20 cellular contexts compared by ENCODE assay signal in genomic region chr22:42912049-42912448, GRCh38. TPM values are rescaled to one million over a fixed set of nuclear protein-coding genes. Genes with fewer than 3 reads are reported as not detected.
A peak's percentile ranks its signal among the peaks of the same experiment; 100 is the strongest.
DNase-seq lines count a peak whose midpoint lies in the region; ATAC-seq and TF ChIP-seq lines count a peak whose summit lies in the region.
"Had no signal": no experiment of that assay in that cellular context is flagged by ENCODE, and none has a peak within 500 bp of the region (broad histone marks: within the 10 kb centered on the region; RNA-seq: fewer than 3 reads in every experiment).

No MANE protein-coding gene starts in this region.

- ATAC-seq in PC-3: no peak
- ATAC-seq in stimulated activated memory B cell treated with anti-CD40 and anti-IgM and Interleukin-4, amounts not matched to agents 10 μg/mL and 1 μg/mL and 100 μg/mL, for 72 hours: peak; percentile 73
- no peak for ATAC-seq in sciatic nerve

- no peak overlapping the region for H4K5ac ChIP-seq in mesendoderm (ENCODE audit: low read length)

- no peak overlapping the region for H3K56ac ChIP-seq in mesendoderm (ENCODE audit: low read length)

- no peaks in the 10 kb centered on the region for H3K9me3 ChIP-seq in PC-3 (ENCODE audit: low read length)
- H3K9me3 ChIP-seq in endodermal cell (ENCODE audit: control insufficient read depth, low read length): no peaks in the 10 kb centered on the region
- H3K9me3 ChIP-seq: breast epithelium, testis had no signal

- peaks cover 29% of the 10 kb centered on the region for H3K36me3 Mint-ChIP-seq in endodermal cell (ENCODE audit: low read depth)
- peaks cover 29% of the 10 kb centered on the region for H3K36me3 Mint-ChIP-seq in stimulated activated memory B cell treated with anti-CD40 and anti-IgM and Interleukin-4, amounts not matched to agents 10 μg/mL and 1 μg/mL and 100 μg/mL, for 72 hours

- H3K79me2 ChIP-seq in PC-3 (ENCODE audit: low read length) (peaks cover 16% of the 10 kb centered on the region), mesendoderm (ENCODE audit: control insufficient read depth, insufficient read depth, low read length) (peaks cover 21% of the 10 kb centered on the region)

- no peak overlapping the region for H2BK15ac ChIP-seq in mesendoderm (replicated peaks; ENCODE audit: low read depth)

- CTCF ChIA-PET in PC-3 (lab: Charles Lee): no interaction called here

- peaks cover 42% of the 10 kb centered on the region for H3K4me1 Mint-ChIP-seq in endodermal cell
- H3K4me1 Mint-ChIP-seq in stimulated activated memory B cell treated with anti-CD40 and anti-IgM and Interleukin-4, amounts not matched to agents 10 μg/mL and 1 μg/mL and 100 μg/mL, for 72 hours: peaks cover 40% of the 10 kb centered on the region

- peaks cover 24% of the 10 kb centered on the region for H3K79me1 ChIP-seq in mesendoderm (ENCODE audit: low read length)

- H3K9me2 ChIP-seq in PC-3 (replicated peaks; ENCODE audit: low read length): no peaks in the 10 kb centered on the region

- no peaks in the 10 kb centered on the region for H4K20me1 ChIP-seq in PC-3 (ENCODE audit: low read length)

- POLR2A ChIA-PET in PC-3 (lab: Charles Lee; ENCODE audit: unreplicated experiment): no interaction called here

- TF ChIP-seq CTCF in PC-3 (conservative IDR thresholded peaks at IDR 0.05; ENCODE audit: low read depth, low read length) (no peak), endodermal cell (conservative IDR thresholded peaks at IDR 0.05) (no peak)

- peak overlapping the region; percentile 28 for H3K27ac Mint-ChIP-seq in endodermal cell
- peak overlapping the region; percentile 40 for H3K27ac Mint-ChIP-seq in stimulated activated memory B cell treated with anti-CD40 and anti-IgM and Interleukin-4, amounts not matched to agents 10 μg/mL and 1 μg/mL and 100 μg/mL, for 72 hours
- H3K27ac Mint-ChIP-seq: activated T-cell treated with anti-CD3 and anti-CD28 coated beads, Interleukin-2, amount 50 U/mL, for 24 hours; HFFc6 had no signal

- H2BK5ac ChIP-seq in mesendoderm (ENCODE audit: low read length): no peak overlapping the region

- H3K4me1 ChIP-seq in PC-3 (ENCODE audit: insufficient read depth, low read length) (no peaks in the 10 kb centered on the region), endodermal cell (ENCODE audit: control insufficient read depth, insufficient read depth, low read length) (peaks cover 20% of the 10 kb centered on the region), mesendoderm (ENCODE audit: control insufficient read depth, low read depth, low read length) (peaks cover 7% of the 10 kb centered on the region)

- H3K4ac ChIP-seq in mesendoderm (ENCODE audit: low read depth, low read length): no peak overlapping the region

- H3K27me3 Mint-ChIP-seq in endodermal cell (ENCODE audit: insufficient read depth): no peaks in the 10 kb centered on the region
- no peaks in the 10 kb centered on the region for H3K27me3 Mint-ChIP-seq in stimulated activated memory B cell treated with anti-CD40 and anti-IgM and Interleukin-4, amounts not matched to agents 10 μg/mL and 1 μg/mL and 100 μg/mL, for 72 hours
- H3K27me3 Mint-ChIP-seq: activated naive CD4-positive, alpha-beta T cell treated with anti-CD3 and anti-CD28 coated beads, Interleukin-2, amount 50 U/mL, for 24 hours; activated T-cell treated with anti-CD3 and anti-CD28 coated beads, Interleukin-2, amount 50 U/mL, for 24 hours had no signal

- H3K27me3 ChIP-seq in PC-3 (ENCODE audit: low read length): no peaks in the 10 kb centered on the region
- H3K27me3 ChIP-seq in endodermal cell (ENCODE audit: control insufficient read depth, insufficient read depth, low read length, poor library complexity, severe bottlenecking): no peaks in the 10 kb centered on the region
- no peaks in the 10 kb centered on the region for H3K27me3 ChIP-seq in mesendoderm (ENCODE audit: insufficient read depth, low read length, poor library complexity)
- H3K27me3 ChIP-seq: breast epithelium, testis had no signal

- no peak overlapping the region for H3K18ac ChIP-seq in mesendoderm (ENCODE audit: low read length)

- H3K9me3 Mint-ChIP-seq in endodermal cell: no peaks in the 10 kb centered on the region
- H3K9me3 Mint-ChIP-seq in stimulated activated memory B cell treated with anti-CD40 and anti-IgM and Interleukin-4, amounts not matched to agents 10 μg/mL and 1 μg/mL and 100 μg/mL, for 72 hours: no peaks in the 10 kb centered on the region
- H3K9me3 Mint-ChIP-seq: activated naive CD4-positive, alpha-beta T cell treated with anti-CD3 and anti-CD28 coated beads, Interleukin-2, amount 50 U/mL, for 24 hours; activated T-cell treated with anti-CD3 and anti-CD28 coated beads, Interleukin-2, amount 50 U/mL, for 24 hours; HFFc6 had no signal

- in situ Hi-C loops in KBM-7 (cut with MboI; ENCODE audit: low pct_unique_long_range_greater_than_20kb, low sequenced_read_pairs): no loop called here

- H3K27ac ChIP-seq in PC-3 (ENCODE audit: low read length): no peak overlapping the region
- H3K27ac ChIP-seq in endodermal cell (ENCODE audit: low read depth, low read length): no peak overlapping the region
- H3K27ac ChIP-seq in mesendoderm (ENCODE audit: low read depth, low read length): no peak overlapping the region
- H3K27ac ChIP-seq: breast epithelium, testis had no signal

- WGBS in endodermal cell (ENCODE audit: insufficient coverage in 1 of 2, insufficient read length in 1 of 2), 2 experiments: 98% methylated on average over 4 to 7 of the region's 7 CpGs
- WGBS in mesendoderm (ENCODE audit: extremely low coverage, insufficient coverage, low lambda C conversion rate): no CpG with 5 or more reads among the region's 7 CpGs

- H2AFZ ChIP-seq in PC-3 (ENCODE audit: low read length): no peak overlapping the region

- H2BK120ac ChIP-seq in mesendoderm (ENCODE audit: low read depth, low read length): no peak overlapping the region

- no peaks in the 10 kb centered on the region for H3F3A ChIP-seq in PC-3 (ENCODE audit: low read length, unreplicated experiment)

- H3K36me3 ChIP-seq in PC-3 (ENCODE audit: low read depth, low read length) (no peaks in the 10 kb centered on the region), endodermal cell (ENCODE audit: control insufficient read depth, insufficient read depth, low read length) (peaks cover 16% of the 10 kb centered on the region), mesendoderm (ENCODE audit: control insufficient read depth, insufficient read depth, low read length) (no peaks in the 10 kb centered on the region)
- H3K36me3 ChIP-seq: breast epithelium had no signal

- no peak overlapping the region for H3K23ac ChIP-seq in mesendoderm (ENCODE audit: low read length)

- H3K4me3 ChIP-seq in PC-3 (ENCODE audit: low read length): no peak overlapping the region
- no peak overlapping the region for H3K4me3 ChIP-seq in endodermal cell (ENCODE audit: low read length)
- no peak overlapping the region for H3K4me3 ChIP-seq in mesendoderm (ENCODE audit: low read length)
- H3K4me3 ChIP-seq: breast epithelium, testis had no signal

- H2AK5ac ChIP-seq in mesendoderm (ENCODE audit: low read length): no peak overlapping the region

- H4K8ac ChIP-seq in mesendoderm (ENCODE audit: low read depth, low read length): no peak overlapping the region

- no peak overlapping the region for H3K4me3 Mint-ChIP-seq in endodermal cell
- no peak overlapping the region for H3K4me3 Mint-ChIP-seq in stimulated activated memory B cell treated with anti-CD40 and anti-IgM and Interleukin-4, amounts not matched to agents 10 μg/mL and 1 μg/mL and 100 μg/mL, for 72 hours
- H3K4me3 Mint-ChIP-seq: activated naive CD4-positive, alpha-beta T cell treated with anti-CD3 and anti-CD28 coated beads, Interleukin-2, amount 50 U/mL, for 24 hours; activated T-cell treated with anti-CD3 and anti-CD28 coated beads, Interleukin-2, amount 50 U/mL, for 24 hours; HFFc6 had no signal

- H3K9ac ChIP-seq in PC-3 (ENCODE audit: low read length): no peak overlapping the region
- H3K9ac ChIP-seq in endodermal cell (ENCODE audit: extremely low read depth, low read length, poor library complexity, severe bottlenecking): no peak overlapping the region
- H3K9ac ChIP-seq in mesendoderm (ENCODE audit: low read length): no peak overlapping the region

- BruUV-seq in PC-3 (replicated peaks; lab: Mats Ljungman, UMichigan): no TSS peak

- peak; percentile 65 for DNase-seq in KBM-7
- peak; percentile 4 for DNase-seq in PC-3
- no peak for DNase-seq in endodermal cell
- DNase-seq in mesendoderm: no peak
- no peak for DNase-seq in activated CD8-positive, alpha-beta memory T cell treated with anti-CD3 and anti-CD28 coated beads, Interleukin-2, amount 50 U/mL, for 48 hours
- DNase-seq in sciatic nerve (ENCODE audit: low spot score): no peak
- DNase-seq: activated CD4-positive, alpha-beta T cell treated with anti-CD3 and anti-CD28 coated beads, Interleukin-2, amount 50 U/mL, for 4 hours; activated T-cell treated with anti-CD3 and anti-CD28 coated beads, Interleukin-2, amount 50 U/mL, for 24 hours; effector memory CD4-positive, alpha-beta T cell; foreskin fibroblast; HFFc6; NCI-H1092; SHP77; stimulated activated CD4-positive, alpha-beta T cell treated with anti-CD3 and anti-CD28 coated beads, Interleukin-4, amount 100 ng/mL, for 24 hours; stimulated activated CD8-positive, alpha-beta memory T cell treated with anti-CD3 and anti-CD28 coated beads, Interleukin-4, amount 100 ng/mL, for 48 hours; T-helper 9 cell; testis had no signal

- intact Hi-C loops in PC-3 (cut with micrococcal nuclease) (no loop called here), sciatic nerve (cut with DNase I) (no loop called here)

- H3K4me2 ChIP-seq in PC-3 (ENCODE audit: low read length): no peak overlapping the region
- no peak overlapping the region for H3K4me2 ChIP-seq in mesendoderm (ENCODE audit: low read length)

RNA-seq across cellular contexts. Expression of gene ARFGAP3, which starts 55.0 kb away (rescaled TPM):
- 11.2 and 19.2 TPM in 2 replicates for total RNA-seq in PC-3 (2014; rRNA removed)
- total RNA-seq in endodermal cell: 10 to 100 TPM; 20.5 to 36.9 TPM
- 30.6 TPM for polyA plus RNA-seq in endodermal cell (2013, experiment 1 of 2)
- 32.2 TPM for polyA plus RNA-seq in endodermal cell (2013, experiment 2 of 2)
- polyA plus RNA-seq in mesendoderm (2013, experiment 1 of 2): 8.0 TPM
- 8.5 TPM for polyA plus RNA-seq in mesendoderm (2013, experiment 2 of 2)
- total RNA-seq in sciatic nerve: 46.8 TPM

Comparison
In these comparisons a context has a peak if more than half of its experiments do, and no peak if none do; other contexts are left out.
1. DNase-seq: peak in KBM-7 (single experiment) and PC-3 (single experiment); none in endodermal cell (single experiment), mesendoderm (single experiment), activated CD8-positive, alpha-beta memory T cell treated with anti-CD3 and anti-CD28 coated beads, Interleukin-2, amount 50 U/mL, for 48 hours (single experiment) and sciatic nerve (single experiment).